ENCODE assay signal across 11 cellular contexts in genomic region chr4:80307774-80308465, GRCh38. TPM values are rescaled to one million over a fixed set of nuclear protein-coding genes. Genes with fewer than 3 reads are reported as not detected.
DNase-seq lines count a peak whose midpoint lies in the region; ATAC-seq, FAIRE-seq and TF ChIP-seq lines count a peak whose summit lies in the region.
"Had no signal": no experiment of that assay in that cellular context is flagged by ENCODE, and none has a peak within 500 bp of the region (broad histone marks: within the 10 kb centered on the region; RNA-seq: fewer than 3 reads in every experiment).

No MANE protein-coding gene starts in this region.

- peaks cover 52% of the 10 kb centered on the region for H3K4me1 ChIP-seq in keratinocyte (ENCODE audit: control insufficient read depth, extremely low read depth, insufficient read depth, low read length)

- peaks cover 92% of the 10 kb centered on the region for H3K4me1 Mint-ChIP-seq in HFFc6 (ENCODE audit: low read depth)
- H3K4me1 Mint-ChIP-seq: activated naive CD8-positive, alpha-beta T cell treated with anti-CD3 and anti-CD28 coated beads, Interleukin-2, amount 10 ng/mL, durations not matched to agents 7 days and 5 days; CD8-positive, alpha-beta memory T cell had no signal

- no peaks in the 10 kb centered on the region for H3K36me3 ChIP-seq in SK-N-MC (ENCODE audit: insufficient read depth, low read length)
- H3K36me3 ChIP-seq in keratinocyte (ENCODE audit: control insufficient read depth in 2 of 2, extremely low read depth in 1 of 2, insufficient read depth in 2 of 2, low read length in 2 of 2) = no peaks in the 10 kb centered on the region

- peak; percentile 94 for FAIRE-seq in keratinocyte (lab: Jason Lieb, UNC)

- DNase-seq in AG04449 (ENCODE audit: low read depth, low spot score) (peak; percentile 37), HFFc6 (peak; percentile 63), SK-N-MC (ENCODE audit: low read depth, low spot score) (no peak), keratinocyte (ENCODE audit: low read depth, low spot score) (no peak), NCI-H2171 (lab: John Stamatoyannopoulos, UW) (no peak), substantia nigra (lab: John Stamatoyannopoulos, UW) (no peak), GM10248 (ENCODE audit: extremely low spot score) (no peak)
- DNase-seq: activated naive CD8-positive, alpha-beta T cell treated with anti-CD3 and anti-CD28 coated beads, Interleukin-2, amount 10 ng/mL, durations not matched to agents 7 days and 5 days; CD8-positive, alpha-beta memory T cell; occipital lobe had no signal

- H3K27me3 ChIP-seq in keratinocyte (ENCODE audit: control insufficient read depth, extremely low read depth, insufficient read depth, low read length) = no peaks in the 10 kb centered on the region

- H2AFZ ChIP-seq in keratinocyte (ENCODE audit: control insufficient read depth, low read length) = peak overlapping the region; percentile 48

- peak overlapping the region; percentile 84 for H3K4me2 ChIP-seq in keratinocyte (ENCODE audit: control insufficient read depth, extremely low read depth, insufficient read depth, low read depth, low read length)

- CTCF ChIA-PET in AG04449 (lab: Yijun Ruan, JAX) = interaction anchor here (0.9 to 1.9 kb wide), 7 partner anchors 9 to 105 kb away, joined by 3 to 12 read pairs (median 4); no protein-coding TSS in a partner anchor
- CTCF ChIA-PET in GM10248 (lab: Yijun Ruan, JAX) = no interaction called here

- H3K27ac ChIP-seq in SK-N-MC (no peak overlapping the region), keratinocyte (ENCODE audit: control insufficient read depth, insufficient read depth, low read length) (peak overlapping the region; percentile 91), substantia nigra (ENCODE audit: low read depth, low read length, poor library complexity, severe bottlenecking) (no peak overlapping the region)

- H3K9ac ChIP-seq in SK-N-MC (ENCODE audit: insufficient read length) = no peak overlapping the region
- peak overlapping the region; percentile 66 for H3K9ac ChIP-seq in keratinocyte (ENCODE audit: control insufficient read depth, extremely low read depth, insufficient read depth, low read length)

- ATAC-seq in GM21786 (IDR thresholded peaks at IDR 0.05; ENCODE audit: unreplicated experiment) = no peak

- peaks cover 8% of the 10 kb centered on the region; the same call in 1 of the 2 replicates for H3K9me3 Mint-ChIP-seq in HFFc6
- H3K9me3 Mint-ChIP-seq: activated naive CD8-positive, alpha-beta T cell treated with anti-CD3 and anti-CD28 coated beads, Interleukin-2, amount 10 ng/mL, durations not matched to agents 7 days and 5 days; CD8-positive, alpha-beta memory T cell had no signal

- H4K20me1 ChIP-seq in keratinocyte (ENCODE audit: control insufficient read depth, extremely low read depth, insufficient read depth, low read length) = no peaks in the 10 kb centered on the region

- H3K9me1 ChIP-seq in keratinocyte (ENCODE audit: control insufficient read depth, extremely low read depth, insufficient read depth, low read length) = no peaks in the 10 kb centered on the region

- peak overlapping the region; percentile 95 for H3K27ac Mint-ChIP-seq in HFFc6
- H3K27ac Mint-ChIP-seq: activated naive CD8-positive, alpha-beta T cell treated with anti-CD3 and anti-CD28 coated beads, Interleukin-2, amount 10 ng/mL, durations not matched to agents 7 days and 5 days; CD8-positive, alpha-beta memory T cell had no signal

- dilution Hi-C loops in keratinocyte (cut with MboI; ENCODE audit: extremely low pct_ligation_motif_present, low sequenced_read_pairs) = no loop called here

- peak overlapping the region; percentile 16; the same call in 1 of the 2 replicates for H3K4me3 ChIP-seq in AG04449 (ENCODE audit: low read depth, low read length)
- H3K4me3 ChIP-seq in SK-N-MC = peak overlapping the region; percentile 28
- H3K4me3 ChIP-seq in keratinocyte (ENCODE audit: control insufficient read depth in 2 of 3, extremely low read depth in 1 of 3, insufficient read depth in 2 of 3, low read depth in 1 of 3, low read length in 3 of 3) = peak overlapping the region in 2 of 3 experiments; percentile 47 to 58

- no peaks in the 10 kb centered on the region; the same call in 1 of the 2 replicates for H3K27me3 Mint-ChIP-seq in HFFc6 (ENCODE audit: insufficient read depth)

- H3K79me2 ChIP-seq in keratinocyte (ENCODE audit: control insufficient read depth, insufficient read depth, low read length) = no peaks in the 10 kb centered on the region

- H3K4me3 Mint-ChIP-seq in HFFc6 = peak overlapping the region; percentile 78
- H3K4me3 Mint-ChIP-seq: activated naive CD8-positive, alpha-beta T cell treated with anti-CD3 and anti-CD28 coated beads, Interleukin-2, amount 10 ng/mL, durations not matched to agents 7 days and 5 days; CD8-positive, alpha-beta memory T cell had no signal

- H3K9me3 ChIP-seq in SK-N-MC (ENCODE audit: low read depth, low read length) = no peaks in the 10 kb centered on the region
- no peaks in the 10 kb centered on the region for H3K9me3 ChIP-seq in keratinocyte (ENCODE audit: control insufficient read depth, low read depth, low read length)

- H3K36me3 Mint-ChIP-seq in HFFc6 (ENCODE audit: low read depth) = peaks cover 46% of the 10 kb centered on the region
- H3K36me3 Mint-ChIP-seq: activated naive CD8-positive, alpha-beta T cell treated with anti-CD3 and anti-CD28 coated beads, Interleukin-2, amount 10 ng/mL, durations not matched to agents 7 days and 5 days; CD8-positive, alpha-beta memory T cell had no signal

- POLR2A ChIA-PET in AG04449 (lab: Yijun Ruan, JAX) = interaction anchor here (1.1 to 2.0 kb wide), 2 partner anchors 28 to 72 kb away, joined by 3 to 4 read pairs; partner anchors contain the start of gene CFAP299
- POLR2A ChIA-PET in GM10248 (lab: Yijun Ruan, JAX) = no interaction called here

- no peak for TF ChIP-seq CTCF in AG04449 (IDR thresholded peaks at IDR 0.05; ENCODE audit: insufficient read depth, low read length, missing control alignments)
- TF ChIP-seq CTCF in HFFc6 (IDR thresholded peaks at IDR 0.05) = no peak
- TF ChIP-seq CTCF in keratinocyte (optimal IDR thresholded peaks at IDR 0.05 in 1 of 3, IDR thresholded peaks at IDR 0.05 in 1 of 3, conservative IDR thresholded peaks at IDR 0.05 in 1 of 3; ENCODE audit: extremely low read depth in 1 of 3, insufficient read depth in 2 of 3, low read length in 3 of 3) = no peak
- no peak for TF ChIP-seq CTCF in GM10248 (IDR thresholded peaks at IDR 0.05; ENCODE audit: control extremely low read depth, extremely low read depth, low read depth, missing control alignments)

RNA-seq across cellular contexts. Expression of gene CFAP299, which starts 27.6 kb away (rescaled TPM):
- 1 to 10 TPM; 4.8 to 9.0 (median 8.7) TPM for total RNA-seq in HFFc6 (2021; fragmentation: NEBNext Ultra II Directional; extraction: Animal tissue kit (Norgen Biotek cat#: 25700))
- polyA plus RNA-seq in keratinocyte = 0.14 to 0.24 TPM in 2 of 3 replicates, not detected in the other
- polyA plus RNA-seq in keratinocyte (2011; ENCODE audit: low read depth) = not detected
- 0.30 TPM in 1 of 2 replicates, not detected in the other for polyA plus RNA-seq in keratinocyte (2011; cell fraction: cytosol; rRNA removed)
- polyA plus RNA-seq in keratinocyte (2011; cell fraction: nucleus; rRNA removed) = 0.41 and 0.84 TPM in 2 replicates
- polyA plus RNA-seq in keratinocyte (2012; ENCODE audit: low replicate concordance) = not detected in 2 replicates
- polyA minus RNA-seq in keratinocyte = 0.07 to 0.70 TPM in 2 of 3 replicates, not detected in the other
- not detected for polyA minus RNA-seq in keratinocyte (2011; cell fraction: cytosol; rRNA and poly(A)+ RNA removed)
- polyA minus RNA-seq in keratinocyte (2011; cell fraction: nucleus; rRNA and poly(A)+ RNA removed) = 1.4 TPM in 1 of 2 replicates, not detected in the other
- total RNA-seq: activated naive CD8-positive, alpha-beta T cell treated with anti-CD3 and anti-CD28 coated beads, Interleukin-2, amount 10 ng/mL, durations not matched to agents 7 days and 5 days; CD8-positive, alpha-beta memory T cell had no signal
- polyA plus RNA-seq: CD8-positive, alpha-beta memory T cell had no signal

RNA-seq across cellular contexts. Expression of gene FGF5, which starts 41.5 kb away (rescaled TPM):
- total RNA-seq in HFFc6 (2021; fragmentation: NEBNext Ultra II Directional; extraction: Animal tissue kit (Norgen Biotek cat#: 25700)) = 100 to 1,000 TPM; 248 to 569 (median 522) TPM
- 3.9 to 5.4 TPM (median 4.4 TPM) in 3 replicates for polyA plus RNA-seq in keratinocyte
- polyA plus RNA-seq in keratinocyte (2011; ENCODE audit: low read depth) = 1.9 TPM
- 4.4 and 6.0 TPM in 2 replicates for polyA plus RNA-seq in keratinocyte (2011; cell fraction: cytosol; rRNA removed)
- polyA plus RNA-seq in keratinocyte (2011; cell fraction: nucleus; rRNA removed) = 4.9 and 5.1 TPM in 2 replicates
- 1.0 and 5.1 TPM in 2 replicates for polyA plus RNA-seq in keratinocyte (2012; ENCODE audit: low replicate concordance)
- 4.7 to 8.3 TPM (median 5.6 TPM) in 3 replicates for polyA minus RNA-seq in keratinocyte
- polyA minus RNA-seq in keratinocyte (2011; cell fraction: cytosol; rRNA and poly(A)+ RNA removed) = 12.3 TPM
- 7.5 and 12.9 TPM in 2 replicates for polyA minus RNA-seq in keratinocyte (2011; cell fraction: nucleus; rRNA and poly(A)+ RNA removed)
- total RNA-seq: activated naive CD8-positive, alpha-beta T cell treated with anti-CD3 and anti-CD28 coated beads, Interleukin-2, amount 10 ng/mL, durations not matched to agents 7 days and 5 days; CD8-positive, alpha-beta memory T cell had no signal
- polyA plus RNA-seq: CD8-positive, alpha-beta memory T cell had no signal

Comparison
In these comparisons a context has a peak if more than half of its experiments do, and no peak if none do; other contexts are left out.
1. DNase-seq: peak in AG04449 (single experiment) and HFFc6 (single experiment); none in SK-N-MC (single experiment), keratinocyte (single experiment), NCI-H2171 (single experiment), substantia nigra (0 of 49) and GM10248 (single experiment).
2. Peak in every context shown above with its lines, with median percentiles within 50 percentile points of each other: H3K4me3 ChIP-seq.